In the genomic region with DNA sequence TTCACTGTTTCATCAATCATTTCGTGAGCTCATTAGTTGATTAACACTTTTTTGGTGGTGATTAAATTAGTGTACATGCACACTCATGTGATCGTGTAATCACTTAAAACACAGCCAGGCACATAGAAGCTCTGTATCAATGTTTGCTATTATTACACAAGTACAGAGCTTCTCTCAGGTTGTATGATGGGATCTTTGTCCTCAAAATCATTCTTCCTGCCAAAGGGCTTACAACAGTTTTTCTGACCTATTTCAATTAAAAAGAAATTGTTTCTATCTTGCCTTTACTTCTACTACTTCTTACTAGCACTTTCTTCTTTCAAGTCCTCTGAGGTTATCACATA, we compare ENCODE assay signal across 26 cellular contexts.
DNase-seq lines count a peak whose midpoint lies in the region; ATAC-seq, FAIRE-seq and TF ChIP-seq lines count a peak whose summit lies in the region.
"Had no signal": no experiment of that assay in that cellular context is flagged by ENCODE, and none has a peak within 500 bp of the region (broad histone marks: within the 10 kb centered on the region; RNA-seq: fewer than 3 reads in every experiment).

No MANE protein-coding gene starts in this region.

- H3K4me1 ChIP-seq in liver (ENCODE audit: control insufficient read depth in 4 of 4, insufficient read depth in 4 of 4, low read length in 3 of 4) (peaks cover 0 to 4% (median 0%) of the 10 kb centered on the region in 4 donors), HepG2 (ENCODE audit: insufficient read depth, low read length) (no peaks in the 10 kb centered on the region), fibroblast of lung (ENCODE audit: control insufficient read depth, extremely low read depth, insufficient read depth, low read length) (peaks cover 8% of the 10 kb centered on the region), sigmoid colon (peaks cover 0 to 59% (median 33%) of the 10 kb centered on the region in 4 donors)
- H3K4me1 ChIP-seq: vagina had no signal

- FAIRE-seq in HepG2 (lab: Jason Lieb, UNC): no peak
- FAIRE-seq: kidney had no signal

- DNase-seq in HepG2 (ENCODE audit: low spot score): no peak
- no peak for DNase-seq in fibroblast of lung (ENCODE audit: low read depth in 2 of 2)
- DNase-seq in sigmoid colon: no peak
- no peak for DNase-seq in amniotic stem cell (lab: John Stamatoyannopoulos, UW)
- no peak for DNase-seq in AG08395 (ENCODE audit: low spot score)
- DNase-seq in NCI-H1436 (lab: John Stamatoyannopoulos, UW): no peak
- no peak for DNase-seq in mesothelial cell of epicardium (ENCODE audit: low spot score in 2 of 2, unreplicated experiment in 2 of 2)
- DNase-seq: ACHN; activated CD4-positive, alpha-beta T cell treated with anti-CD3 and anti-CD28 coated beads for 36 hours; activated naive CD8-positive, alpha-beta T cell treated with anti-CD3 and anti-CD28 coated beads for 36 hours; CD4-positive, alpha-beta T cell; cortex of kidney; DMS53; kidney; NCI-H1436 treated with DMSO at 0.1 percent for 48 hours; NCI-H2171; NCI-H526; posterior cingulate gyrus; Right ventricle myocardium superior; stimulated activated CD4-positive, alpha-beta T cell treated with anti-CD3 and anti-CD28 coated beads, Interleukin-4, amount 100 ng/mL, for 24 hours; T-cell had no signal

- H3K9me3 Mint-ChIP-seq in mesothelial cell of epicardium: peaks cover 29% of the 10 kb centered on the region
- H3K9me3 Mint-ChIP-seq: activated naive CD8-positive, alpha-beta T cell treated with anti-CD3 and anti-CD28 coated beads for 36 hours; brain; CD4-positive, alpha-beta T cell; nephron; stimulated activated naive CD8-positive, alpha-beta T cell treated with anti-CD3 and anti-CD28 coated beads, Interleukin-15, Interleukin-2, amounts not matched to agents 100 ng/mL and 50 ng/mL, for 24 hours; T-cell had no signal

- POLR2A ChIA-PET in HepG2 (lab: Yijun Ruan, JAX): no interaction called here

- in situ Hi-C loops in HepG2 (cut with HindIII; ENCODE audit: extremely low pct_ligation_motif_present, low pct_unique_long_range_greater_than_20kb): no loop called here

- H3K36me3 ChIP-seq in liver (ENCODE audit: control insufficient read depth in 4 of 4, insufficient read depth in 3 of 4, low read depth in 1 of 4, low read length in 3 of 4): no peaks in the 10 kb centered on the region
- no peaks in the 10 kb centered on the region for H3K36me3 ChIP-seq in HepG2 (replicated peaks in 1 of 2; ENCODE audit: control insufficient read depth in 1 of 2, insufficient read depth in 2 of 2, low read length in 2 of 2)
- no peaks in the 10 kb centered on the region for H3K36me3 ChIP-seq in fibroblast of lung (ENCODE audit: control insufficient read depth, insufficient read depth, low read length)
- no peaks in the 10 kb centered on the region for H3K36me3 ChIP-seq in sigmoid colon
- H3K36me3 ChIP-seq: vagina had no signal

- TF ChIP-seq CTCF in liver (IDR thresholded peaks at IDR 0.05; ENCODE audit: low read depth, low read length, missing input control) (no peak), HepG2 (CRISPR knock-in tag; IDR thresholded peaks at IDR 0.05) (no peak), fibroblast of lung (conservative IDR thresholded peaks at IDR 0.05 in 1 of 2, IDR thresholded peaks at IDR 0.05 in 1 of 2; ENCODE audit: low read depth in 1 of 2, low read length in 2 of 2) (no peak), sigmoid colon (IDR thresholded peaks at IDR 0.05) (no peak), mesothelial cell of epicardium (IDR thresholded peaks at IDR 0.05; ENCODE audit: unreplicated experiment) (no peak)

- H3K27ac Mint-ChIP-seq in mesothelial cell of epicardium: no peak overlapping the region
- H3K27ac Mint-ChIP-seq: activated CD4-positive, alpha-beta T cell treated with anti-CD3 and anti-CD28 coated beads for 36 hours; activated naive CD8-positive, alpha-beta T cell treated with anti-CD3 and anti-CD28 coated beads for 36 hours; CD4-positive, alpha-beta T cell; stimulated activated naive CD8-positive, alpha-beta T cell treated with anti-CD3 and anti-CD28 coated beads, Interleukin-15, Interleukin-2, amounts not matched to agents 100 ng/mL and 50 ng/mL, for 24 hours; T-cell had no signal

- peaks cover 25% of the 10 kb centered on the region for H3K4me1 Mint-ChIP-seq in mesothelial cell of epicardium
- H3K4me1 Mint-ChIP-seq: activated CD4-positive, alpha-beta T cell treated with anti-CD3 and anti-CD28 coated beads for 36 hours; activated naive CD8-positive, alpha-beta T cell treated with anti-CD3 and anti-CD28 coated beads for 36 hours; T-cell had no signal

- H3K4me3 Mint-ChIP-seq in mesothelial cell of epicardium: no peak overlapping the region
- H3K4me3 Mint-ChIP-seq: activated CD4-positive, alpha-beta T cell treated with anti-CD3 and anti-CD28 coated beads for 36 hours; activated naive CD8-positive, alpha-beta T cell treated with anti-CD3 and anti-CD28 coated beads for 36 hours; CD4-positive, alpha-beta T cell; nephron; stimulated activated naive CD8-positive, alpha-beta T cell treated with anti-CD3 and anti-CD28 coated beads, Interleukin-15, Interleukin-2, amounts not matched to agents 100 ng/mL and 50 ng/mL, for 24 hours; T-cell had no signal

- CTCF ChIA-PET in HepG2 (lab: Yijun Ruan, JAX; ENCODE audit: low intra/inter-chr PET ratio, low total read pairs): no interaction called here

- intact Hi-C loops in HepG2 (cut with micrococcal nuclease; ENCODE audit: unreplicated experiment) (no loop called here), sigmoid colon (cut with DNase I) (no loop called here)

- H3K27ac ChIP-seq in liver (ENCODE audit: low read depth in 1 of 2, low read length in 2 of 2): peak overlapping the region; percentile 79 to 85
- no peak overlapping the region for H3K27ac ChIP-seq in HepG2 (ENCODE audit: extremely low read length, insufficient read depth, low read length)
- H3K27ac ChIP-seq in fibroblast of lung (ENCODE audit: insufficient read depth, low read length): peak overlapping the region; percentile 44
- H3K27ac ChIP-seq in sigmoid colon: peak overlapping the region; percentile 61 to 86 (median 72)
- H3K27ac ChIP-seq: vagina had no signal

- H2AFZ ChIP-seq in HepG2 (ENCODE audit: low read length) (no peak overlapping the region), fibroblast of lung (ENCODE audit: low read length) (no peak overlapping the region)

- TF ChIP-seq EP300 in HepG2 (IDR thresholded peaks at IDR 0.05; ENCODE audit: low read depth in 2 of 2, low read length in 2 of 2): no peak
- no peak for TF ChIP-seq EP300 in HepG2 (CRISPR knock-in tag; IDR thresholded peaks at IDR 0.05; ENCODE audit: borderline replicate concordance)
- no peak for TF ChIP-seq EP300 in sigmoid colon (IDR thresholded peaks at IDR 0.05)

- H3K4me2 ChIP-seq in HepG2 (ENCODE audit: low read depth, low read length): no peak overlapping the region
- H3K4me2 ChIP-seq in fibroblast of lung (ENCODE audit: extremely low read depth, insufficient read depth, low read length): peak overlapping the region; percentile 40

- H3K36me3 Mint-ChIP-seq in mesothelial cell of epicardium: no peaks in the 10 kb centered on the region
- H3K36me3 Mint-ChIP-seq: activated naive CD8-positive, alpha-beta T cell treated with anti-CD3 and anti-CD28 coated beads for 36 hours; brain; T-cell had no signal

- no peaks in the 10 kb centered on the region for H3K9me3 ChIP-seq in liver (ENCODE audit: control insufficient read depth in 4 of 4, low read length in 3 of 4)
- H3K9me3 ChIP-seq in HepG2 (ENCODE audit: low read length): no peaks in the 10 kb centered on the region
- H3K9me3 ChIP-seq in fibroblast of lung (ENCODE audit: control insufficient read depth, insufficient read depth, low read depth, low read length): no peaks in the 10 kb centered on the region
- no peaks in the 10 kb centered on the region for H3K9me3 ChIP-seq in sigmoid colon
- H3K9me3 ChIP-seq: vagina had no signal

- no peak for ATAC-seq in HepG2
- ATAC-seq: activated CD4-positive, alpha-beta T cell treated with anti-CD3 and anti-CD28 coated beads for 36 hours; T-cell had no signal

- no peak for TF ChIP-seq RAD21 in liver (IDR thresholded peaks at IDR 0.05)
- no peak for TF ChIP-seq RAD21 in HepG2 (CRISPR knock-in tag; IDR thresholded peaks at IDR 0.05)

- no peak for TF ChIP-seq POLR2A in HepG2 (IDR thresholded peaks at IDR 0.05; ENCODE audit: insufficient read depth in 1 of 2, low read depth in 2 of 2, low read length in 2 of 2)
- TF ChIP-seq POLR2A in sigmoid colon (IDR thresholded peaks at IDR 0.05): no peak

- H4K20me1 ChIP-seq in HepG2 (ENCODE audit: insufficient read depth, low read length) (no peaks in the 10 kb centered on the region), fibroblast of lung (ENCODE audit: control insufficient read depth, extremely low read depth, insufficient read depth, low read length) (no peaks in the 10 kb centered on the region)

- H3K4me3 ChIP-seq in liver (ENCODE audit: low read depth in 1 of 3, low read length in 3 of 3): peak overlapping the region in 2 of 3 donors; percentile 36
- H3K4me3 ChIP-seq in HepG2 (replicated peaks in 1 of 3; ENCODE audit: insufficient read depth in 1 of 3, low read depth in 2 of 3, low read length in 3 of 3): no peak overlapping the region
- no peak overlapping the region for H3K4me3 ChIP-seq in fibroblast of lung (replicated peaks in 1 of 4; ENCODE audit: control extremely low read depth in 1 of 4, insufficient read depth in 1 of 4, low read depth in 3 of 4, low read length in 4 of 4)
- no peak overlapping the region for H3K4me3 ChIP-seq in sigmoid colon
- H3K4me3 ChIP-seq: vagina had no signal

- H3K27me3 Mint-ChIP-seq in mesothelial cell of epicardium (ENCODE audit: low read depth): no peaks in the 10 kb centered on the region
- H3K27me3 Mint-ChIP-seq: activated naive CD8-positive, alpha-beta T cell treated with anti-CD3 and anti-CD28 coated beads for 36 hours; CD4-positive, alpha-beta T cell; stimulated activated naive CD8-positive, alpha-beta T cell treated with anti-CD3 and anti-CD28 coated beads, Interleukin-15, Interleukin-2, amounts not matched to agents 100 ng/mL and 50 ng/mL, for 24 hours had no signal

- H3K9ac ChIP-seq in liver (ENCODE audit: low read depth in 1 of 2, low read length in 2 of 2) (peak overlapping the region in 1 of 2 donors; percentile 54), HepG2 (ENCODE audit: insufficient read depth, low read depth, low read length) (no peak overlapping the region), fibroblast of lung (ENCODE audit: insufficient read depth, low read length) (no peak overlapping the region)

- 47% methylated on average over 2 of the region's 2 CpGs for WGBS in liver
- 72% methylated on average over 2 of the region's 2 CpGs for WGBS in HepG2 (ENCODE audit: low lambda C conversion rate)
- WGBS in sigmoid colon, 2 donors: 87% methylated on average over 2 of the region's 2 CpGs

- peaks cover 0 to 3% (median 0%) of the 10 kb centered on the region in 4 donors for H3K27me3 ChIP-seq in liver (ENCODE audit: control insufficient read depth in 4 of 4, insufficient read depth in 4 of 4, low read length in 3 of 4)
- H3K27me3 ChIP-seq in HepG2 (ENCODE audit: control insufficient read depth in 1 of 2, insufficient read depth in 2 of 2, low read length in 2 of 2): no peaks in the 10 kb centered on the region
- no peaks in the 10 kb centered on the region for H3K27me3 ChIP-seq in fibroblast of lung (ENCODE audit: control insufficient read depth, insufficient read depth, low read length)
- H3K27me3 ChIP-seq in sigmoid colon: no peaks in the 10 kb centered on the region
- H3K27me3 ChIP-seq: vagina had no signal

- no peaks in the 10 kb centered on the region for H3K79me2 ChIP-seq in HepG2 (ENCODE audit: insufficient read depth, low read length)
- no peaks in the 10 kb centered on the region for H3K79me2 ChIP-seq in fibroblast of lung (ENCODE audit: control insufficient read depth, insufficient read depth, low read length)

- no TSS peak for BruUV-seq in HepG2 (replicated peaks; lab: Mats Ljungman, UMichigan)

Comparison
In these comparisons a context has a peak if more than half of its experiments do, and no peak if none do; other contexts are left out.
1. H3K4me3 ChIP-seq: peak in liver (2 of 3); none in HepG2 (0 of 3), fibroblast of lung (0 of 4) and sigmoid colon (0 of 4).